In the genomic region with DNA sequence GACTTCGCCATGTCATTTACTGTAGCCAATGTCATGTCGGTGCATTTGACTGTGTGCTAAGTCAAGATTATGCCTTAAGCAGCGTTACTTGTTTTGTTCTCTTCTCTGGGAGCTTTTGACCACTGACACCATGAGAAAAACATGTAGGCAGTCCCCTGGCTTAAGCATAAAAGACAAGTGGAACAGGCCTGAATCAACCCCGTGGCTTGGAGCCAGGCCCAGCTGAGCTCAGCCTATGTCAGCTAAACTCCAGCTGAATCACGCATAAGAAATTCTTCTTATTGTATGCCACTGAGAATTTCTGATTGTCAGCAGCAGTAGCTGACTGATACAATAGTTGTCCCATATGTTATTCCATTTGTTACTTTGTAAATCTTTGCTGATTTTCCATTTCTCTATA, we compare ENCODE assay signal across 13 cellular contexts.
DNase-seq lines count a peak whose midpoint lies in the region; TF ChIP-seq lines count a peak whose summit lies in the region.
"Had no signal": no experiment of that assay in that cellular context is flagged by ENCODE, and none has a peak within 500 bp of the region (broad histone marks: within the 10 kb centered on the region; RNA-seq: fewer than 3 reads in every experiment).

No MANE protein-coding gene starts in this region.

- POLR2A ChIA-PET in AG04450 (lab: Yijun Ruan, JAX) = no interaction called here

- DNase-seq in AG04450 (ENCODE audit: low read depth, low spot score) (peak; percentile 47), HS-27A (ENCODE audit: low read depth) (peak; percentile 43), brain microvascular endothelial cell (peak; percentile 89), lung microvascular endothelial cell (ENCODE audit: low read depth in 2 of 2) (peak; percentile 62 to 86), NCI-H82 treated with DMSO at 0.1 percent for 48 hours (lab: John Stamatoyannopoulos, UW; ENCODE audit: unreplicated experiment) (no peak), NCI-H1092 (lab: John Stamatoyannopoulos, UW) (no peak), KBM-7 (no peak), occipital lobe (lab: John Stamatoyannopoulos, UW) (no peak)
- DNase-seq: activated T-cell treated with anti-CD3 and anti-CD28 coated beads, Interleukin-2, amount 50 U/mL, for 4 hours; body of pancreas; CD4-positive, alpha-beta memory T cell; NCI-H1436; NCI-H82 had no signal

- no peaks in the 10 kb centered on the region for H3K9me3 ChIP-seq in AG04450 (ENCODE audit: control insufficient read depth, insufficient read depth, low read length)
- H3K9me3 ChIP-seq: body of pancreas had no signal

- CTCF ChIA-PET in AG04450 (lab: Charles Lee) = no interaction called here

- in situ Hi-C loops in brain microvascular endothelial cell (cut with HindIII; ENCODE audit: low pct_ligation_motif_present, low sequenced_read_pairs) (no loop called here), KBM-7 (cut with MboI; ENCODE audit: low pct_unique_long_range_greater_than_20kb, low sequenced_read_pairs) (no loop called here)

- TF ChIP-seq CTCF in AG04450 (IDR thresholded peaks at IDR 0.05; ENCODE audit: low read depth, low read length) (no peak), brain microvascular endothelial cell (IDR thresholded peaks at IDR 0.05; ENCODE audit: low read depth, low read length, missing control alignments) (no peak)

- H3K27me3 ChIP-seq in AG04450 (ENCODE audit: control insufficient read depth, insufficient read depth, low read length) = no peaks in the 10 kb centered on the region
- H3K27me3 ChIP-seq in brain microvascular endothelial cell (replicated peaks) = no peaks in the 10 kb centered on the region
- H3K27me3 ChIP-seq: body of pancreas had no signal

- no peaks in the 10 kb centered on the region for H3K36me3 ChIP-seq in brain microvascular endothelial cell (replicated peaks)

- no peak overlapping the region for H3K4me3 ChIP-seq in AG04450 (ENCODE audit: low read depth, low read length)
- no peak overlapping the region for H3K4me3 ChIP-seq in brain microvascular endothelial cell (ENCODE audit: low read depth, low read length)
- H3K4me3 ChIP-seq: body of pancreas had no signal

- H3K27ac ChIP-seq in AG04450 (ENCODE audit: low read depth, low read length) (no peak overlapping the region), brain microvascular endothelial cell (no peak overlapping the region)
- H3K27ac ChIP-seq: body of pancreas had no signal

Comparison
In these comparisons a context has a peak if more than half of its experiments do, and no peak if none do; other contexts are left out.
1. DNase-seq: peak in AG04450 (single experiment), HS-27A (single experiment), brain microvascular endothelial cell (single experiment) and lung microvascular endothelial cell (2 of 2); none in NCI-H82 treated with DMSO at 0.1 percent for 48 hours (single experiment), NCI-H1092 (single experiment), KBM-7 (single experiment) and occipital lobe (single experiment).